ENCODE assay signal across 11 cellular contexts in the genomic region with DNA sequence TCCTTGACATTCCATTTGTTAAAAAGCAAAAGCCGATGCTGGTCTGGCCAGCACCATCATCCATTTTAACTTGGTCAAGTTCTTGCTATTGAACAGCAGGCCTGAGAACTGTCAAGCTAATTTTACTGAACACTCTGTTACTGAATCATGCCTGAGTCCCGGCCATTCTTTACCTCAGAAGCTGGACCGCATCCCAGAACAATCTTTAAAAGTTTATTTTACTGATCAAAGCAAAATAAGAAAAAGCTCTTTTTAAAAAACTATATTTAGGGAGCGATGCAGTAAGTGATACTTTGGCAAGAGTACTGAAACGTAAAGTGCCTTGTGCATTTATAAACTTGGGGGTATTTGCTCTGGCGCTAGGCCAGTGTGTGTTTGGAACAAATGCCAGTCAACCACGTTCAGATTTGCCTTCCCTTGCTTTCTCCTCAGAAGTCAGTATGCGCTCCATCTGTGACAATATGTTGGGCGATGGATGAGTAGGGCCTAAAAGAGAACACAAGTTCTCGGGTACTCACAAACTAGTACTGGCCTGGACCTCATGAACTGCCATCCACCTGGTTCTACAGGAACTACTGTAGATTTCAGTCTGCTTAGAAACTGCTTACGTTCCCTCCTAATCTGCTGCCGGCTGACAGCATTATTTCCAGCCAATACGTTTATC.
A peak's percentile ranks its signal among the peaks of the same experiment; 100 is the strongest.
DNase-seq lines count a peak whose midpoint lies in the region; ATAC-seq, FAIRE-seq and TF ChIP-seq lines count a peak whose summit lies in the region.
"Had no signal": no experiment of that assay in that cellular context is flagged by ENCODE, and none has a peak within 500 bp of the region (broad histone marks: within the 10 kb centered on the region; RNA-seq: fewer than 3 reads in every experiment).

No MANE protein-coding gene starts in this region.

- dilution Hi-C loops in mammary epithelial cell (cut with HindIII; ENCODE audit: low sequenced_read_pairs), result loop anchor here (5.0 kb wide), 1 partner anchor 202 kb away; the partner anchor contains the start of gene PBX3

- H3K4me2 ChIP-seq in mammary epithelial cell (ENCODE audit: insufficient read depth, low read depth, low read length), result no peak overlapping the region

- H3K4me3 ChIP-seq in mammary epithelial cell (replicated peaks in 1 of 3; ENCODE audit: insufficient read depth in 1 of 3, low read depth in 2 of 3, low read length in 3 of 3), result no peak overlapping the region

- no peak overlapping the region for H3K4me3 Mint-ChIP-seq in MCF 10A (ENCODE audit: unreplicated experiment)
- no peak overlapping the region for H3K4me3 Mint-ChIP-seq in mesothelial cell of epicardium
- no peak overlapping the region for H3K4me3 Mint-ChIP-seq in activated CD4-positive, alpha-beta T cell treated with anti-CD3 and anti-CD28 coated beads for 36 hours

- DNase-seq in MCF 10A (ENCODE audit: unreplicated experiment) (peak; percentile 11), mammary epithelial cell (no peak), mesothelial cell of epicardium (ENCODE audit: low spot score in 2 of 2, unreplicated experiment in 2 of 2) (no peak), NCI-H128 (lab: John Stamatoyannopoulos, UW; ENCODE audit: unreplicated experiment) (no peak)
- no peak for DNase-seq in activated CD4-positive, alpha-beta T cell treated with anti-CD3 and anti-CD28 coated beads for 36 hours
- DNase-seq: NCI-H2107, trophoblast cell had no signal

- no peaks in the 10 kb centered on the region for H3K27me3 Mint-ChIP-seq in MCF 10A (ENCODE audit: insufficient read depth, unreplicated experiment)
- H3K27me3 Mint-ChIP-seq in mesothelial cell of epicardium (ENCODE audit: low read depth), result no peaks in the 10 kb centered on the region
- H3K27me3 Mint-ChIP-seq in activated CD4-positive, alpha-beta T cell treated with anti-CD3 and anti-CD28 coated beads for 36 hours, result no peaks in the 10 kb centered on the region

- H3K4me1 Mint-ChIP-seq in MCF 10A (ENCODE audit: insufficient read depth, unreplicated experiment), result peaks cover 33% of the 10 kb centered on the region
- peaks cover 83% of the 10 kb centered on the region for H3K4me1 Mint-ChIP-seq in mesothelial cell of epicardium
- peaks cover 4% of the 10 kb centered on the region for H3K4me1 Mint-ChIP-seq in activated CD4-positive, alpha-beta T cell treated with anti-CD3 and anti-CD28 coated beads for 36 hours

- CTCF ChIA-PET in MCF 10A (lab: Yijun Ruan, JAX), result interaction anchor here (0.5 to 5.6 kb wide), 4 partner anchors 13 to 369 kb away, joined by 3 to 42 read pairs (median 4); no protein-coding TSS in a partner anchor
- CTCF ChIA-PET in mammary epithelial cell (lab: Charles Lee; ENCODE audit: low non-redundant PET), result no interaction called here
- CTCF ChIA-PET in activated CD4-positive, alpha-beta T cell treated with anti-CD3 and anti-CD28 coated beads for 36 hours (lab: Charles Lee), result interaction anchor here (0.8 to 1.2 kb wide), 3 partner anchors 14 to 204 kb away, joined by 3 to 4 read pairs (median 3); no protein-coding TSS in a partner anchor

- H3K27me3 ChIP-seq in mammary epithelial cell (ENCODE audit: insufficient read depth, low read length), result no peaks in the 10 kb centered on the region

- no peak overlapping the region for H3K9ac ChIP-seq in mammary epithelial cell (ENCODE audit: insufficient read depth, low read length)

- intact Hi-C loops in MCF 10A (cut with micrococcal nuclease), result loop anchor here (10.0 kb wide), 1 partner anchor 120 kb away; no protein-coding TSS in a partner anchor
- intact Hi-C loops in mammary epithelial cell (cut with micrococcal nuclease), result no loop called here
- intact Hi-C loops in activated CD4-positive, alpha-beta T cell treated with anti-CD3 and anti-CD28 coated beads for 36 hours (cut with DNase I, micrococcal nuclease), result no loop called here

- H3K9me3 ChIP-seq in mammary epithelial cell (replicated peaks; ENCODE audit: insufficient read depth, low read length), result no peaks in the 10 kb centered on the region

- peak; percentile 83 for FAIRE-seq in endometrium (lab: Jason Lieb, UNC)
- FAIRE-seq: GM12891 had no signal

- BruUV-seq in MCF 10A (replicated peaks; lab: Mats Ljungman, UMichigan) (no TSS peak), mammary epithelial cell (replicated peaks; lab: Mats Ljungman, UMichigan) (no TSS peak)

- no peaks in the 10 kb centered on the region for H3K79me2 ChIP-seq in mammary epithelial cell (ENCODE audit: insufficient read depth, low read length)

- H3K9me3 Mint-ChIP-seq in MCF 10A (ENCODE audit: unreplicated experiment), result no peaks in the 10 kb centered on the region
- no peaks in the 10 kb centered on the region for H3K9me3 Mint-ChIP-seq in mesothelial cell of epicardium
- no peaks in the 10 kb centered on the region for H3K9me3 Mint-ChIP-seq in activated CD4-positive, alpha-beta T cell treated with anti-CD3 and anti-CD28 coated beads for 36 hours (ENCODE audit: low read depth)

- no peaks in the 10 kb centered on the region for H3K36me3 ChIP-seq in mammary epithelial cell (ENCODE audit: insufficient read depth, low read length)

- no peak for TF ChIP-seq CTCF in MCF 10A (IDR thresholded peaks at IDR 0.05; ENCODE audit: unreplicated experiment)
- no peak for TF ChIP-seq CTCF in mammary epithelial cell (conservative IDR thresholded peaks at IDR 0.05 in 1 of 2, IDR thresholded peaks at IDR 0.05 in 1 of 2; ENCODE audit: extremely low read depth in 1 of 2, insufficient read depth in 1 of 2, low read depth in 1 of 2, low read length in 2 of 2)
- no peak for TF ChIP-seq CTCF in mesothelial cell of epicardium (IDR thresholded peaks at IDR 0.05; ENCODE audit: unreplicated experiment)

- H3K4me1 ChIP-seq in mammary epithelial cell (ENCODE audit: insufficient read depth, low read length), result peaks cover 10% of the 10 kb centered on the region

- in situ Hi-C loops in mammary epithelial cell (cut with MboI; ENCODE audit: low sequenced_read_pairs in 2 of 2), result no loop called here

- no peak overlapping the region for H3K27ac ChIP-seq in mammary epithelial cell (ENCODE audit: insufficient read depth, low read depth, low read length)

- H3K36me3 Mint-ChIP-seq in MCF 10A (ENCODE audit: insufficient read depth, unreplicated experiment), result peaks cover 23% of the 10 kb centered on the region
- no peaks in the 10 kb centered on the region for H3K36me3 Mint-ChIP-seq in mesothelial cell of epicardium
- H3K36me3 Mint-ChIP-seq in activated CD4-positive, alpha-beta T cell treated with anti-CD3 and anti-CD28 coated beads for 36 hours (ENCODE audit: low read depth), result peaks cover 16% of the 10 kb centered on the region

- ATAC-seq in HG03159 (IDR thresholded peaks at IDR 0.05; ENCODE audit: unreplicated experiment) (no peak), GM19324 (IDR thresholded peaks at IDR 0.05; ENCODE audit: low FRiP score, unreplicated experiment) (no peak)
- ATAC-seq in activated CD4-positive, alpha-beta T cell treated with anti-CD3 and anti-CD28 coated beads for 36 hours, result no peak

- H3K27ac Mint-ChIP-seq in MCF 10A (ENCODE audit: low read depth, unreplicated experiment) (no peak overlapping the region), mesothelial cell of epicardium (peak overlapping the region; percentile 94)
- no peak overlapping the region for H3K27ac Mint-ChIP-seq in activated CD4-positive, alpha-beta T cell treated with anti-CD3 and anti-CD28 coated beads for 36 hours

- H2AFZ ChIP-seq in mammary epithelial cell (ENCODE audit: low read depth, low read length), result no peak overlapping the region

- 56% methylated on average over 13 of the region's 13 CpGs for WGBS in mammary epithelial cell (ENCODE audit: low coverage, missing lambda C conversion rate)

- POLR2A ChIA-PET in MCF 10A (lab: Yijun Ruan, JAX), result interaction anchor here (0.7 kb wide), 1 partner anchor 936 kb away, joined by 3 read pairs; no protein-coding TSS in a partner anchor
- POLR2A ChIA-PET in activated CD4-positive, alpha-beta T cell treated with anti-CD3 and anti-CD28 coated beads for 36 hours (lab: Charles Lee), result interaction anchor here (0.7 kb wide), 1 partner anchor 403 kb away, joined by 3 read pairs; no protein-coding TSS in a partner anchor

- H4K20me1 ChIP-seq in mammary epithelial cell (ENCODE audit: insufficient read depth, low read length), result no peaks in the 10 kb centered on the region
